Comparison of ENCODE assay signal across 8 cellular contexts in the genomic region with DNA sequence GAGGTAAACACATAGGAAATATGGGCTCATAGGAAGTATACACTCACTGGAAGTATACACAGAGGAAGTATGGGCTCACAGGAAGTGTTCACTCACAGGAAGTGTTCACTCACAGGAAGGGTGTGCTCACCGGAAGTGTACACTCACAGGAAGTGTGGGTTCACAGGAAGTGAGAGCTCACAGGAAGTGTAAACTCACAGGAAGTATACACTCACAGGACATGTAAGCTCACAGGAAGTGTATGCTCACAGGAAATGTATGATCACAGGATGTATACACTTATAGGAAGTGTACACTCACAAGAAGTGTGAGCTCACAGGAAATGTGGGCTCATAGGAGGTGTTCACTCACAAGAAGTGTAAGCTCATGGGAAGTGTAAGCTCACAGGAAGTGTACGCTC.
A peak's percentile ranks its signal among the peaks of the same experiment; 100 is the strongest.
DNase-seq lines count a peak whose midpoint lies in the region; ATAC-seq, FAIRE-seq and TF ChIP-seq lines count a peak whose summit lies in the region.
"Not testable (repeated sequence)": the region's sequence is repeated elsewhere in the genome, so short reads cannot be mapped to it uniquely, and the experiment has no call there.

No MANE protein-coding gene starts in this region.

- H3K4me1 ChIP-seq in CD8-positive, alpha-beta T cell (ENCODE audit: insufficient read depth, low read length); small intestine (ENCODE audit: control insufficient read depth in 2 of 2, insufficient read depth in 1 of 2, low read depth in 1 of 2, low read length in 1 of 2): not testable (repeated sequence)

- H3K27ac Mint-ChIP-seq in CD8-positive, alpha-beta T cell = peak overlapping the region; percentile 61
- H3K27ac Mint-ChIP-seq in T-helper 2 cell treated with Interferon-gamma antibody and Interleukin-4, amounts not matched to agents 5 μg/mL and 100 μg/mL, for 36 hours = peak overlapping the region; percentile 77
- peak overlapping the region; percentile 86 for H3K27ac Mint-ChIP-seq in activated naive CD4-positive, alpha-beta T cell treated with anti-CD3 and anti-CD28 coated beads for 36 hours

- peaks cover 17% of the 10 kb centered on the region for H3K4me1 Mint-ChIP-seq in CD8-positive, alpha-beta T cell (ENCODE audit: low read depth)
- H3K4me1 Mint-ChIP-seq in T-helper 2 cell treated with Interferon-gamma antibody and Interleukin-4, amounts not matched to agents 5 μg/mL and 100 μg/mL, for 36 hours (ENCODE audit: low read depth) = peaks cover 14% of the 10 kb centered on the region
- H3K4me1 Mint-ChIP-seq in activated naive CD4-positive, alpha-beta T cell treated with anti-CD3 and anti-CD28 coated beads for 36 hours (ENCODE audit: low read depth) = peaks cover 21% of the 10 kb centered on the region

- intact Hi-C loops in CD8-positive, alpha-beta T cell (cut with DNase I, micrococcal nuclease); activated naive CD4-positive, alpha-beta T cell treated with anti-CD3 and anti-CD28 coated beads for 36 hours (cut with micrococcal nuclease): not testable (repeated sequence)

- ATAC-seq in CD8-positive, alpha-beta T cell = peak; percentile 60

- 65 to 84% (median 73%) methylated on average over 1 to 2 of the region's 2 CpGs for WGBS in small intestine, 3 donors

- H3K27ac ChIP-seq in CD8-positive, alpha-beta T cell (ENCODE audit: low read depth, low read length) = peak overlapping the region; percentile 35
- peak overlapping the region in 1 of 2 donors; percentile 16 for H3K27ac ChIP-seq in small intestine (ENCODE audit: low read depth in 1 of 2, low read length in 1 of 2)

- not testable (repeated sequence) for H3K27me3 ChIP-seq in CD8-positive, alpha-beta T cell (ENCODE audit: insufficient read depth, low read length); small intestine (ENCODE audit: control insufficient read depth in 2 of 2, insufficient read depth in 2 of 2, low read length in 2 of 2)

- H3K36me3 ChIP-seq in CD8-positive, alpha-beta T cell (ENCODE audit: insufficient read depth, low read length); small intestine (ENCODE audit: control insufficient read depth in 2 of 2, insufficient read depth in 2 of 2, low read length in 2 of 2): not testable (repeated sequence)

- CTCF ChIA-PET in CD8-positive, alpha-beta T cell (lab: Charles Lee); activated naive CD4-positive, alpha-beta T cell treated with anti-CD3 and anti-CD28 coated beads for 36 hours (lab: Charles Lee): not testable (repeated sequence)

- not testable (repeated sequence) for FAIRE-seq in small intestine (lab: Jason Lieb, UNC)

- H3K9me3 ChIP-seq in CD8-positive, alpha-beta T cell (ENCODE audit: low read length); small intestine (ENCODE audit: control insufficient read depth, low read depth): not testable (repeated sequence)

- not testable (repeated sequence) for H3K27me3 Mint-ChIP-seq in CD8-positive, alpha-beta T cell (ENCODE audit: low read depth); T-helper 2 cell treated with Interferon-gamma antibody and Interleukin-4, amounts not matched to agents 5 μg/mL and 100 μg/mL, for 36 hours (ENCODE audit: low read depth); activated naive CD4-positive, alpha-beta T cell treated with anti-CD3 and anti-CD28 coated beads for 36 hours (ENCODE audit: low read depth)

- POLR2A ChIA-PET in CD8-positive, alpha-beta T cell (lab: Charles Lee) = not testable (repeated sequence)

- DNase-seq in CD8-positive, alpha-beta T cell = peak in 1 of 7 experiments; percentile 46
- DNase-seq in MV-4-11 (lab: John Stamatoyannopoulos, UW) = peak; percentile 20
- peak; percentile 6 for DNase-seq in T-helper 2 cell treated with Interferon-gamma antibody and Interleukin-4, amounts not matched to agents 5 μg/mL and 100 μg/mL, for 36 hours (ENCODE audit: low spot score)
- peak; percentile 64 for DNase-seq in activated CD8-positive, alpha-beta memory T cell treated with anti-CD3 and anti-CD28 coated beads for 24 hours
- peak; percentile 47 for DNase-seq in activated naive CD4-positive, alpha-beta T cell treated with anti-CD3 and anti-CD28 coated beads for 36 hours
- peak; percentile 22 for DNase-seq in central memory CD4-positive, alpha-beta T cell
- peak; percentile 4 for DNase-seq in small intestine
- peak; percentile 22 for DNase-seq in stimulated activated naive CD4-positive, alpha-beta T cell treated with Interleukin-2 at 50 U/mL for 16 hours (lab: John Stamatoyannopoulos, UW)

- not testable (repeated sequence) for H3K4me3 Mint-ChIP-seq in CD8-positive, alpha-beta T cell; T-helper 2 cell treated with Interferon-gamma antibody and Interleukin-4, amounts not matched to agents 5 μg/mL and 100 μg/mL, for 36 hours; activated naive CD4-positive, alpha-beta T cell treated with anti-CD3 and anti-CD28 coated beads for 36 hours

- not testable (repeated sequence) for TF ChIP-seq CTCF in CD8-positive, alpha-beta T cell (IDR thresholded peaks at IDR 0.05)

- not testable (repeated sequence) for H3K36me3 Mint-ChIP-seq in CD8-positive, alpha-beta T cell; activated naive CD4-positive, alpha-beta T cell treated with anti-CD3 and anti-CD28 coated beads for 36 hours (ENCODE audit: low read depth)
- peaks cover 17% of the 10 kb centered on the region for H3K36me3 Mint-ChIP-seq in T-helper 2 cell treated with Interferon-gamma antibody and Interleukin-4, amounts not matched to agents 5 μg/mL and 100 μg/mL, for 36 hours (ENCODE audit: low read depth)

- H3K9me3 Mint-ChIP-seq in CD8-positive, alpha-beta T cell = peaks cover 10% of the 10 kb centered on the region
- peaks cover 22% of the 10 kb centered on the region for H3K9me3 Mint-ChIP-seq in T-helper 2 cell treated with Interferon-gamma antibody and Interleukin-4, amounts not matched to agents 5 μg/mL and 100 μg/mL, for 36 hours
- H3K9me3 Mint-ChIP-seq in activated naive CD4-positive, alpha-beta T cell treated with anti-CD3 and anti-CD28 coated beads for 36 hours = peaks cover 18% of the 10 kb centered on the region

- H3K4me3 ChIP-seq in CD8-positive, alpha-beta T cell (ENCODE audit: low read depth, low read length); small intestine (ENCODE audit: low read depth in 1 of 2, low read length in 2 of 2): not testable (repeated sequence)
